In the genomic region with DNA sequence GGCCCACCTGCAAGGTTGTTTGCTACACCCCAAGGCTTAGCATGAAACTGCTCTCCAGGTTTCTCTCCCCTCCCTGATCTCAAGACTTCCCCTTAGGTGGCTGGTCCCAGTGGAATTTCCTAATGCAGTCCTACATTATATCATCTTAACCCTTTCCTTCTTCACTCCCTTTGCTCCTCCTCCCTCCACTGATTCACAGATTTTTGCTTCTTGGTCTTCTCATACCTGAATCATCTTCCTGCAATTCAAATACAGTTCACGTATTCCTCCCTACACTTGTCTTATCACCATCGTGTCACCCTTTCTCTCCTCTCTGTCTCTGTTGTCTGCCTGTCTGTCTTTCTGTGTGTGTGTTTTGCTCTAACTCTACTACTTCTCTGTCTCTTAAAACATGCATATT, we compare ENCODE assay signal across 1 cellular context.
TF ChIP-seq lines count a peak whose summit lies in the region.

No MANE protein-coding gene starts in this region.

TF ChIP-seq in H1, 55 proteins besides CTCF, POLR2A, EP300 and RAD21:
- TF ChIP-seq BRCA1 (IDR thresholded peaks at IDR 0.05; ENCODE audit: low read depth, low read length) (no peak), EZH2 (IDR thresholded peaks at IDR 0.05; ENCODE audit: low read depth, low read length, severe bottlenecking) (no peak), CREB1 (IDR thresholded peaks at IDR 0.05) (no peak), SAP30 (IDR thresholded peaks at IDR 0.05; ENCODE audit: insufficient read depth, insufficient replicate concordance, low read length) (no peak), KDM1A (IDR thresholded peaks at IDR 0.05; ENCODE audit: borderline replicate concordance, low read length) (no peak), BCL11A (IDR thresholded peaks at IDR 0.05; ENCODE audit: low read depth in 2 of 2, low read length in 2 of 2) (no peak), CBX8 (IDR thresholded peaks at IDR 0.05; ENCODE audit: borderline replicate concordance, low read depth, low read length) (no peak), RFX5 (IDR thresholded peaks at IDR 0.05; ENCODE audit: borderline replicate concordance, low read depth, low read length) (no peak), GABPA (IDR thresholded peaks at IDR 0.05; ENCODE audit: borderline replicate concordance, insufficient read depth, low read length) (no peak), ZNF274 (IDR thresholded peaks at IDR 0.05; ENCODE audit: borderline replicate concordance, extremely low read depth, low read length) (no peak), SIRT6 (IDR thresholded peaks at IDR 0.05; ENCODE audit: low read length) (no peak), GTF2F1 (IDR thresholded peaks at IDR 0.05; ENCODE audit: borderline replicate concordance, low read depth, low read length) (no peak)
- TF ChIP-seq, protein P1, sequence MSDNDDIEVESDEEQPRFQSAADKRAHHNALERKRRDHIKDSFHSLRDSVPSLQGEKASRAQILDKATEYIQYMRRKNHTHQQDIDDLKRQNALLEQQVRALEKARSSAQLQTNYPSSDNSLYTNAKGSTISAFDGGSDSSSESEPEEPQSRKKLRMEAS (IDR thresholded peaks at IDR 0.05) = no peak
- TF ChIP-seq, protein P2, sequence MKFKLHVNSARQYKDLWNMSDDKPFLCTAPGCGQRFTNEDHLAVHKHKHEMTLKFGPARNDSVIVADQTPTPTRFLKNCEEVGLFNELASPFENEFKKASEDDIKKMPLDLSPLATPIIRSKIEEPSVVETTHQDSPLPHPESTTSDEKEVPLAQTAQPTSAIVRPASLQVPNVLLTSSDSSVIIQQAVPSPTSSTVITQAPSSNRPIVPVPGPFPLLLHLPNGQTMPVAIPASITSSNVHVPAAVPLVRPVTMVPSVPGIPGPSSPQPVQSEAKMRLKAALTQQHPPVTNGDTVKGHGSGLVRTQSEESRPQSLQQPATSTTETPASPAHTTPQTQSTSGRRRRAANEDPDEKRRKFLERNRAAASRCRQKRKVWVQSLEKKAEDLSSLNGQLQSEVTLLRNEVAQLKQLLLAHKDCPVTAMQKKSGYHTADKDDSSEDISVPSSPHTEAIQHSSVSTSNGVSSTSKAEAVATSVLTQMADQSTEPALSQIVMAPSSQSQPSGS (IDR thresholded peaks at IDR 0.05; ENCODE audit: low read length) = no peak
- TF ChIP-seq, protein P3, sequence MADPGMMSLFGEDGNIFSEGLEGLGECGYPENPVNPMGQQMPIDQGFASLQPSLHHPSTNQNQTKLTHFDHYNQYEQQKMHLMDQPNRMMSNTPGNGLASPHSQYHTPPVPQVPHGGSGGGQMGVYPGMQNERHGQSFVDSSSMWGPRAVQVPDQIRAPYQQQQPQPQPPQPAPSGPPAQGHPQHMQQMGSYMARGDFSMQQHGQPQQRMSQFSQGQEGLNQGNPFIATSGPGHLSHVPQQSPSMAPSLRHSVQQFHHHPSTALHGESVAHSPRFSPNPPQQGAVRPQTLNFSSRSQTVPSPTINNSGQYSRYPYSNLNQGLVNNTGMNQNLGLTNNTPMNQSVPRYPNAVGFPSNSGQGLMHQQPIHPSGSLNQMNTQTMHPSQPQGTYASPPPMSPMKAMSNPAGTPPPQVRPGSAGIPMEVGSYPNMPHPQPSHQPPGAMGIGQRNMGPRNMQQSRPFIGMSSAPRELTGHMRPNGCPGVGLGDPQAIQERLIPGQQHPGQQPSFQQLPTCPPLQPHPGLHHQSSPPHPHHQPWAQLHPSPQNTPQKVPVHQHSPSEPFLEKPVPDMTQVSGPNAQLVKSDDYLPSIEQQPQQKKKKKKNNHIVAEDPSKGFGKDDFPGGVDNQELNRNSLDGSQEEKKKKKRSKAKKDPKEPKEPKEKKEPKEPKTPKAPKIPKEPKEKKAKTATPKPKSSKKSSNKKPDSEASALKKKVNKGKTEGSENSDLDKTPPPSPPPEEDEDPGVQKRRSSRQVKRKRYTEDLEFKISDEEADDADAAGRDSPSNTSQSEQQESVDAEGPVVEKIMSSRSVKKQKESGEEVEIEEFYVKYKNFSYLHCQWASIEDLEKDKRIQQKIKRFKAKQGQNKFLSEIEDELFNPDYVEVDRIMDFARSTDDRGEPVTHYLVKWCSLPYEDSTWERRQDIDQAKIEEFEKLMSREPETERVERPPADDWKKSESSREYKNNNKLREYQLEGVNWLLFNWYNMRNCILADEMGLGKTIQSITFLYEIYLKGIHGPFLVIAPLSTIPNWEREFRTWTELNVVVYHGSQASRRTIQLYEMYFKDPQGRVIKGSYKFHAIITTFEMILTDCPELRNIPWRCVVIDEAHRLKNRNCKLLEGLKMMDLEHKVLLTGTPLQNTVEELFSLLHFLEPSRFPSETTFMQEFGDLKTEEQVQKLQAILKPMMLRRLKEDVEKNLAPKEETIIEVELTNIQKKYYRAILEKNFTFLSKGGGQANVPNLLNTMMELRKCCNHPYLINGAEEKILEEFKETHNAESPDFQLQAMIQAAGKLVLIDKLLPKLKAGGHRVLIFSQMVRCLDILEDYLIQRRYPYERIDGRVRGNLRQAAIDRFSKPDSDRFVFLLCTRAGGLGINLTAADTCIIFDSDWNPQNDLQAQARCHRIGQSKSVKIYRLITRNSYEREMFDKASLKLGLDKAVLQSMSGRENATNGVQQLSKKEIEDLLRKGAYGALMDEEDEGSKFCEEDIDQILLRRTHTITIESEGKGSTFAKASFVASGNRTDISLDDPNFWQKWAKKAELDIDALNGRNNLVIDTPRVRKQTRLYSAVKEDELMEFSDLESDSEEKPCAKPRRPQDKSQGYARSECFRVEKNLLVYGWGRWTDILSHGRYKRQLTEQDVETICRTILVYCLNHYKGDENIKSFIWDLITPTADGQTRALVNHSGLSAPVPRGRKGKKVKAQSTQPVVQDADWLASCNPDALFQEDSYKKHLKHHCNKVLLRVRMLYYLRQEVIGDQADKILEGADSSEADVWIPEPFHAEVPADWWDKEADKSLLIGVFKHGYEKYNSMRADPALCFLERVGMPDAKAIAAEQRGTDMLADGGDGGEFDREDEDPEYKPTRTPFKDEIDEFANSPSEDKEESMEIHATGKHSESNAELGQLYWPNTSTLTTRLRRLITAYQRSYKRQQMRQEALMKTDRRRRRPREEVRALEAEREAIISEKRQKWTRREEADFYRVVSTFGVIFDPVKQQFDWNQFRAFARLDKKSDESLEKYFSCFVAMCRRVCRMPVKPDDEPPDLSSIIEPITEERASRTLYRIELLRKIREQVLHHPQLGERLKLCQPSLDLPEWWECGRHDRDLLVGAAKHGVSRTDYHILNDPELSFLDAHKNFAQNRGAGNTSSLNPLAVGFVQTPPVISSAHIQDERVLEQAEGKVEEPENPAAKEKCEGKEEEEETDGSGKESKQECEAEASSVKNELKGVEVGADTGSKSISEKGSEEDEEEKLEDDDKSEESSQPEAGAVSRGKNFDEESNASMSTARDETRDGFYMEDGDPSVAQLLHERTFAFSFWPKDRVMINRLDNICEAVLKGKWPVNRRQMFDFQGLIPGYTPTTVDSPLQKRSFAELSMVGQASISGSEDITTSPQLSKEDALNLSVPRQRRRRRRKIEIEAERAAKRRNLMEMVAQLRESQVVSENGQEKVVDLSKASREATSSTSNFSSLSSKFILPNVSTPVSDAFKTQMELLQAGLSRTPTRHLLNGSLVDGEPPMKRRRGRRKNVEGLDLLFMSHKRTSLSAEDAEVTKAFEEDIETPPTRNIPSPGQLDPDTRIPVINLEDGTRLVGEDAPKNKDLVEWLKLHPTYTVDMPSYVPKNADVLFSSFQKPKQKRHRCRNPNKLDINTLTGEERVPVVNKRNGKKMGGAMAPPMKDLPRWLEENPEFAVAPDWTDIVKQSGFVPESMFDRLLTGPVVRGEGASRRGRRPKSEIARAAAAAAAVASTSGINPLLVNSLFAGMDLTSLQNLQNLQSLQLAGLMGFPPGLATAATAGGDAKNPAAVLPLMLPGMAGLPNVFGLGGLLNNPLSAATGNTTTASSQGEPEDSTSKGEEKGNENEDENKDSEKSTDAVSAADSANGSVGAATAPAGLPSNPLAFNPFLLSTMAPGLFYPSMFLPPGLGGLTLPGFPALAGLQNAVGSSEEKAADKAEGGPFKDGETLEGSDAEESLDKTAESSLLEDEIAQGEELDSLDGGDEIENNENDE (IDR thresholded peaks at IDR 0.05; ENCODE audit: insufficient replicate concordance, low read length) = no peak
